8 cellular contexts compared by ENCODE assay signal in the genomic region with DNA sequence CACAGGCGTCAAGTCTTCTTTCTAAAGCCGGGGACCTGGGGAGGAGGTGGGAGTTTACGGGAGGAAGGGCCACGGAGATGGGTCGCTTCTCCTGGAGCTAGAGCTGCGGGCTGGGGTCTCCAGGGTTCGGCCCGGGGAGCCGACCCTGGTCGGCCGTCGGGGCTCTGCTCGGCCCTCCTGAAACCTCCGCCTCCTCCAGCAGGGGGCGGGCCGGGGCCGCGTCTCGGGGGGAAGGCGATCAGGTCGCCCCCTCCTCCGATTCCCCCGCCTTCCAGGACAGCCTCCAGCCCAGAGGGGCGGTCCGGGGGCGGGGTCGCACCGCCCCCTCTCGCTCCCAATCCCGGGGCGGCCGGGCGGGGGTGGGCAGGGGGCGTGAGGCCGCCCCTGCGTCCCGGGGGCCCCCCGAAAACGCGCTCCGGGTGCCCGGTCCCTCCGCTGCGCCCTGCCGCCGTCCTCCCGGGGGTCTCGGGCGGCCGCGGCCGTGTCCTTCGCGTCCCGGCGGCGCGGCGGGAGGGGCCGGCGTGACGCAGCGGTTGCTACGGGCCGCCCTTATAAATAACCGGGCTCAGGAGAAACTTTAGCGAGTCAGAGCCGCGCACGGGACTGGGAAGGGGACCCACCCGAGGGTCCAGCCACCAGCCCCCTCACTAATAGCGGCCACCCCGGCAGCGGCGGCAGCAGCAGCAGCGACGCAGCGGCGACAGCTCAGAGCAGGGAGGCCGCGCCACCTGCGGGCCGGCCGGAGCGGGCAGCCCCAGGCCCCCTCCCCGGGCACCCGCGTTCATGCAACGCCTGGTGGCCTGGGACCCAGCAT. TPM values are rescaled to one million over a fixed set of nuclear protein-coding genes. Genes with fewer than 3 reads are reported as not detected.
DNase-seq lines count a peak whose midpoint lies in the region; FAIRE-seq and TF ChIP-seq lines count a peak whose summit lies in the region.

CEBPB (plus strand) TSS at position 580 of the 814 bp plus-strand sequence; CDS start at position 784, 204 bp downstream.

- TF ChIP-seq CTCF in AG09309 (IDR thresholded peaks at IDR 0.05; ENCODE audit: control insufficient read depth, insufficient read depth, low read depth, low read length, missing control alignments) (peak; percentile 77), OCI-LY7 (conservative IDR thresholded peaks at IDR 0.05; ENCODE audit: low read length) (peak; percentile 75), endothelial cell of umbilical vein (IDR thresholded peaks at IDR 0.05; ENCODE audit: extremely low read depth in 1 of 2, insufficient read depth in 1 of 2, low read depth in 1 of 2, low read length in 2 of 2) (peak; percentile 54 to 88)

- DNase-seq in AG09309 (ENCODE audit: low read depth) (peak; percentile 65), HPDE6-E6E7 (ENCODE audit: extremely low spot score) (peak; percentile 97), OCI-LY7 (ENCODE audit: low spot score) (peak; percentile 90), endothelial cell of umbilical vein (ENCODE audit: low read depth, low spot score) (peak; percentile 75)
- peak; percentile 93 for DNase-seq in activated CD8-positive, alpha-beta memory T cell treated with anti-CD3 and anti-CD28 coated beads, Interleukin-2, amount 50 U/mL, for 48 hours
- peak; percentile 73 for DNase-seq in stimulated activated CD8-positive, alpha-beta memory T cell treated with anti-CD3 and anti-CD28 coated beads, Interleukin-4, amount 100 ng/mL, for 24 hours (ENCODE audit: low read depth)

- CTCF ChIA-PET in OCI-LY7 (lab: Charles Lee; ENCODE audit: unreplicated experiment) = no interaction called here
- CTCF ChIA-PET in endothelial cell of umbilical vein (lab: Charles Lee) = interaction anchor here (1.0 to 5.5 kb wide), 13 partner anchors 12 to 554 kb away, joined by 3 to 52 read pairs (median 4); no protein-coding TSS in a partner anchor

- intact Hi-C loops in OCI-LY7 (cut with micrococcal nuclease; ENCODE audit: unreplicated experiment) (loop anchor here (1.0 to 5.0 kb wide), 5 partner anchors 97 to 542 kb away; partner anchors contain the start of gene PARD6B), endothelial cell of umbilical vein (cut with micrococcal nuclease) (loop anchor here (1.0 to 2.0 kb wide), 4 partner anchors 188 to 390 kb away; no protein-coding TSS in a partner anchor)

- POLR2A ChIA-PET in OCI-LY7 (lab: Charles Lee) = interaction anchor here (0.6 to 0.8 kb wide), 3 partner anchors 75 to 282 kb away, joined by 3 to 5 read pairs (median 3); no protein-coding TSS in a partner anchor
- POLR2A ChIA-PET in endothelial cell of umbilical vein (lab: Charles Lee) = interaction anchor here (1.2 kb wide), 1 partner anchor 382 kb away, joined by 3 read pairs; no protein-coding TSS in a partner anchor

- peaks cover 16% of the 10 kb centered on the region for H3K4me1 ChIP-seq in OCI-LY7 (ENCODE audit: insufficient read depth, low read length, poor library complexity, severe bottlenecking)
- H3K4me1 ChIP-seq in endothelial cell of umbilical vein (ENCODE audit: control insufficient read depth, extremely low read depth, insufficient read depth, low read length) = peaks cover 12% of the 10 kb centered on the region
- peaks cover 71% of the 10 kb centered on the region for H3K4me1 ChIP-seq in mononuclear cell (ENCODE audit: insufficient read depth, low read length)

- no peaks in the 10 kb centered on the region for H3K36me3 ChIP-seq in OCI-LY7 (ENCODE audit: insufficient read depth, low read length)
- H3K36me3 ChIP-seq in endothelial cell of umbilical vein (ENCODE audit: control insufficient read depth in 2 of 2, extremely low read depth in 1 of 2, insufficient read depth in 2 of 2, low read length in 2 of 2) = no peaks in the 10 kb centered on the region

- H3K79me2 ChIP-seq in OCI-LY7 (ENCODE audit: insufficient read depth, low read depth, low read length) (peaks cover 17% of the 10 kb centered on the region), endothelial cell of umbilical vein (ENCODE audit: control insufficient read depth, insufficient read depth, low read length) (peaks cover 11% of the 10 kb centered on the region)

- BruUV-seq in OCI-LY7 (replicated peaks; lab: Mats Ljungman, UMichigan) (no TSS peak), endothelial cell of umbilical vein (replicated peaks; lab: Mats Ljungman, UMichigan) (no TSS peak)

- no peaks in the 10 kb centered on the region for H3K9me3 ChIP-seq in OCI-LY7 (ENCODE audit: low read length)
- H3K9me3 ChIP-seq in endothelial cell of umbilical vein (replicated peaks; ENCODE audit: control insufficient read depth, insufficient read depth, low read length) = no peaks in the 10 kb centered on the region
- no peaks in the 10 kb centered on the region for H3K9me3 ChIP-seq in mononuclear cell (ENCODE audit: low read depth, low read length)

- in situ Hi-C loops in GM18951 (cut with MboI; ENCODE audit: low sequenced_read_pairs, unreplicated experiment) = no loop called here

- peak within 1 kb of the TSS; percentile 92 for H3K4me3 ChIP-seq in AG09309 (ENCODE audit: control insufficient read depth, low read depth, low read length)
- peak within 1 kb of the TSS; percentile 97 for H3K4me3 ChIP-seq in OCI-LY7 (ENCODE audit: low read depth, low read length, poor library complexity, severe bottlenecking)
- peak within 1 kb of the TSS; percentile 42 to 73 (median 60) for H3K4me3 ChIP-seq in endothelial cell of umbilical vein (replicated peaks in 1 of 3; ENCODE audit: insufficient read depth in 1 of 3, low read depth in 1 of 3, low read length in 3 of 3)
- H3K4me3 ChIP-seq in mononuclear cell (ENCODE audit: low read length) = peak within 1 kb of the TSS; percentile 94

- H4K20me1 ChIP-seq in OCI-LY7 (ENCODE audit: insufficient read depth, low read length) (no peaks in the 10 kb centered on the region), endothelial cell of umbilical vein (replicated peaks; ENCODE audit: control insufficient read depth, extremely low read depth, insufficient read depth, low read length) (no peaks in the 10 kb centered on the region)

- FAIRE-seq in endothelial cell of umbilical vein (lab: Jason Lieb, UNC) = peak; percentile 83

- peaks cover 0 to under 1% of the 10 kb centered on the region in 2 experiments for H3K27me3 ChIP-seq in endothelial cell of umbilical vein (ENCODE audit: control insufficient read depth in 2 of 2, insufficient read depth in 2 of 2, low read length in 2 of 2)
- H3K27me3 ChIP-seq in mononuclear cell (ENCODE audit: insufficient read depth, low read length) = peaks cover 3% of the 10 kb centered on the region

- TF ChIP-seq POLR2A in GM18951 (IDR thresholded peaks at IDR 0.05; ENCODE audit: extremely low read depth, insufficient read depth, insufficient read length) (peak; percentile 71), endothelial cell of umbilical vein (IDR thresholded peaks at IDR 0.05; ENCODE audit: low read depth, low read length) (peak; percentile 82)

- no peaks in the 10 kb centered on the region for H3K9me2 ChIP-seq in OCI-LY7 (ENCODE audit: insufficient read depth, low read length)

- H3K4me2 ChIP-seq in OCI-LY7 (ENCODE audit: low read length) = peak within 1 kb of the TSS; percentile 81
- H3K4me2 ChIP-seq in endothelial cell of umbilical vein (ENCODE audit: insufficient read depth, low read length) = peak within 1 kb of the TSS; percentile 54

- dilution Hi-C loops in endothelial cell of umbilical vein (cut with MboI; ENCODE audit: extremely low pct_ligation_motif_present, low sequenced_read_pairs) = no loop called here

- H3K27ac ChIP-seq in OCI-LY7 (ENCODE audit: low read depth, low read length, poor library complexity, severe bottlenecking) (peak within 1 kb of the TSS; percentile 95), endothelial cell of umbilical vein (ENCODE audit: insufficient read depth, low read depth, low read length) (peak within 1 kb of the TSS; percentile 64)

- no peaks in the 10 kb centered on the region for H3K9me1 ChIP-seq in endothelial cell of umbilical vein (replicated peaks; ENCODE audit: control insufficient read depth, extremely low read depth, insufficient read depth, low read length)

- H2AFZ ChIP-seq in OCI-LY7 (ENCODE audit: low read length) (peak within 1 kb of the TSS; percentile 70), endothelial cell of umbilical vein (ENCODE audit: low read depth, low read length) (peak within 1 kb of the TSS; percentile 60)

- H3K9ac ChIP-seq in endothelial cell of umbilical vein (replicated peaks; ENCODE audit: extremely low read depth, insufficient read depth, low read length) = peak within 1 kb of the TSS; percentile 82

TF ChIP-seq in endothelial cell of umbilical vein, 7 proteins besides CTCF, POLR2A, EP300 and RAD21:
- TF ChIP-seq EZH2 (IDR thresholded peaks at IDR 0.05; ENCODE audit: borderline replicate concordance, low read depth, low read length, severe bottlenecking) = no peak
- TF ChIP-seq FOS (IDR thresholded peaks at IDR 0.05; ENCODE audit: borderline replicate concordance, insufficient read depth, low read length) = no peak
- TF ChIP-seq GATA2 (IDR thresholded peaks at IDR 0.05; ENCODE audit: insufficient read depth, insufficient read length, low read depth, low read length) = no peak
- TF ChIP-seq POLR2AphosphoS5 (IDR thresholded peaks at IDR 0.05; ENCODE audit: insufficient read depth, low read depth, low read length) = peak; percentile 66
- no peak for TF ChIP-seq MAX (IDR thresholded peaks at IDR 0.05; ENCODE audit: insufficient read depth, insufficient read length)

RNA-seq across cellular contexts. Expression of gene CEBPB, which starts in this region (rescaled TPM):
- 31.0 and 47.6 TPM in 2 replicates for total RNA-seq in OCI-LY7 (2014; rRNA removed; shearing (Covaris generic))
- total RNA-seq in OCI-LY7 (2022) = 48.2 and 48.4 TPM in 2 replicates
- 8.9 and 11.4 TPM in 2 replicates for total RNA-seq in endothelial cell of umbilical vein
- 3.7 and 4.6 TPM in 2 replicates for polyA plus RNA-seq in endothelial cell of umbilical vein
- 1.7 and 2.7 TPM in 2 replicates for polyA plus RNA-seq in endothelial cell of umbilical vein (2011; cell fraction: cytosol; rRNA removed)
- polyA plus RNA-seq in endothelial cell of umbilical vein (2011; cell fraction: nucleus; rRNA removed) = 1.9 and 2.2 TPM in 2 replicates
- polyA plus RNA-seq in endothelial cell of umbilical vein (2012) = 3.7 and 6.3 TPM in 2 replicates
- 1.6 TPM in 2 replicates for polyA minus RNA-seq in endothelial cell of umbilical vein
- polyA minus RNA-seq in endothelial cell of umbilical vein (2011; cell fraction: cytosol; rRNA and poly(A)+ RNA removed) = 88.3 TPM
- 1.2 and 6.4 TPM in 2 replicates for polyA minus RNA-seq in endothelial cell of umbilical vein (2011; cell fraction: nucleus; rRNA and poly(A)+ RNA removed)
- total RNA-seq in mononuclear cell = 268 TPM

Comparison
In these comparisons a context has a peak if more than half of its experiments do, and no peak if none do; other contexts are left out.
1. Peak in every context shown above with its lines: DNase-seq, H3K4me3 ChIP-seq and H3K27ac ChIP-seq.